Comparison of ENCODE assay signal across 8 cellular contexts in genomic region chr19:21604941-21605548, GRCh38.
A peak's percentile ranks its signal among the peaks of the same experiment; 100 is the strongest.
DNase-seq lines count a peak whose midpoint lies in the region; ATAC-seq and TF ChIP-seq lines count a peak whose summit lies in the region.

No MANE protein-coding gene starts in this region.

- WGBS in aorta, 2 donors: 10 to 15% methylated on average over 12 of the region's 12 CpGs

- DNase-seq in Right ventricle myocardium inferior (ENCODE audit: missing footprints): no peak
- DNase-seq in cardiac septum (ENCODE audit: low spot score): no peak
- DNase-seq in cardiac fibroblast (ENCODE audit: low read depth in 2 of 2): peak; percentile 18 to 37
- DNase-seq in mesothelial cell of epicardium (ENCODE audit: low spot score in 2 of 2, unreplicated experiment in 2 of 2): no peak
- no peak for DNase-seq in aorta
- DNase-seq in GM19238 (ENCODE audit: insufficient read length, low spot score): no peak
- DNase-seq in omental fat pad (ENCODE audit: low spot score): no peak

- intact Hi-C loops in Right ventricle myocardium inferior (cut with DNase I): no loop called here
- intact Hi-C loops in cardiac septum (cut with DNase I): no loop called here
- intact Hi-C loops in aorta (cut with DNase I): no loop called here

- H3K4me3 ChIP-seq in cardiac fibroblast (replicated peaks in 1 of 2; ENCODE audit: low read depth in 2 of 2, low read length in 2 of 2) (peak overlapping the region; percentile 33 to 49), aorta (ENCODE audit: low read length in 2 of 2) (peak overlapping the region; percentile 65 to 92)

- H3K27ac Mint-ChIP-seq in mesothelial cell of epicardium: peak overlapping the region; percentile 97

- H3K36me3 ChIP-seq in aorta (ENCODE audit: control insufficient read depth in 1 of 2, insufficient read depth in 2 of 2, low read length in 1 of 2): no peaks in the 10 kb centered on the region

- no peaks in the 10 kb centered on the region for H3K4me1 ChIP-seq in aorta (ENCODE audit: control insufficient read depth in 1 of 2, insufficient read depth in 2 of 2, low read length in 2 of 2)

- no peaks in the 10 kb centered on the region for H3K27me3 Mint-ChIP-seq in mesothelial cell of epicardium (ENCODE audit: low read depth)

- no peaks in the 10 kb centered on the region for H3K27me3 ChIP-seq in aorta (ENCODE audit: control insufficient read depth in 1 of 2, insufficient read depth in 2 of 2, low read length in 1 of 2)

- peak overlapping the region; percentile 61 for H3K4me3 Mint-ChIP-seq in mesothelial cell of epicardium

- H3K36me3 Mint-ChIP-seq in mesothelial cell of epicardium: no peaks in the 10 kb centered on the region

- peak overlapping the region in 1 of 2 donors; percentile 67 for H3K27ac ChIP-seq in aorta (ENCODE audit: low read depth in 1 of 2, low read length in 2 of 2)

- peak; percentile 64 for ATAC-seq in Right ventricle myocardium inferior
- ATAC-seq in aorta (ENCODE audit: low FRiP score): peak; percentile 26
- ATAC-seq in GM18517 (IDR thresholded peaks at IDR 0.05; ENCODE audit: unreplicated experiment): no peak
- no peak for ATAC-seq in omental fat pad (ENCODE audit: low FRiP score)

- TF ChIP-seq CTCF in cardiac fibroblast (IDR thresholded peaks at IDR 0.05; ENCODE audit: low read depth, low read length) (no peak), mesothelial cell of epicardium (IDR thresholded peaks at IDR 0.05; ENCODE audit: unreplicated experiment) (no peak), omental fat pad (IDR thresholded peaks at IDR 0.05) (no peak)

- H3K4me1 Mint-ChIP-seq in mesothelial cell of epicardium: peaks cover 59% of the 10 kb centered on the region

- no peaks in the 10 kb centered on the region for H3K9me3 ChIP-seq in aorta (ENCODE audit: control insufficient read depth, low read length)

- peaks cover 21% of the 10 kb centered on the region for H3K9me3 Mint-ChIP-seq in mesothelial cell of epicardium

Comparison
In these comparisons a context has a peak if more than half of its experiments do, and no peak if none do; other contexts are left out.
1. ATAC-seq: peak in Right ventricle myocardium inferior (single experiment) and aorta (single experiment); none in GM18517 (single experiment) and omental fat pad (single experiment).
2. DNase-seq: peak in cardiac fibroblast (2 of 2); none in Right ventricle myocardium inferior (single experiment), cardiac septum (single experiment), mesothelial cell of epicardium (0 of 2), aorta (0 of 2), GM19238 (single experiment) and omental fat pad (single experiment).